In genomic region chr7:139682136-139683013, GRCh38 we compare ENCODE assay signal across 8 cellular contexts.
A peak's percentile ranks its signal among the peaks of the same experiment; 100 is the strongest.
DNase-seq lines count a peak whose midpoint lies in the region; ATAC-seq and TF ChIP-seq lines count a peak whose summit lies in the region.

No MANE protein-coding gene starts in this region.

- H3K27ac ChIP-seq in PC-3 (ENCODE audit: low read length) = peak overlapping the region; percentile 100
- peak overlapping the region; percentile 76 to 92 for H3K27ac ChIP-seq in coronary artery
- H3K27ac ChIP-seq in neutrophil = peak overlapping the region; percentile 49
- H3K27ac ChIP-seq in adrenal gland = peak overlapping the region in 1 of 5 donors; percentile 60
- no peak overlapping the region for H3K27ac ChIP-seq in testis

- H3K27ac Mint-ChIP-seq in activated naive CD4-positive, alpha-beta T cell treated with anti-CD3 and anti-CD28 coated beads for 36 hours = peak overlapping the region; percentile 88

- H3K4me2 ChIP-seq in PC-3 (ENCODE audit: low read length) = peak overlapping the region; percentile 61

- no peak overlapping the region for H3K4me3 Mint-ChIP-seq in activated naive CD4-positive, alpha-beta T cell treated with anti-CD3 and anti-CD28 coated beads for 36 hours

- peak; percentile 74 for DNase-seq in activated naive CD4-positive, alpha-beta T cell treated with anti-CD3 and anti-CD28 coated beads for 36 hours
- DNase-seq in activated naive CD4-positive, alpha-beta T cell (lab: John Stamatoyannopoulos, UW) = no peak
- peak; percentile 88 for DNase-seq in PC-3
- DNase-seq in coronary artery (ENCODE audit: low spot score) = no peak
- no peak for DNase-seq in adrenal gland
- DNase-seq in testis = no peak
- DNase-seq in GM13976 (ENCODE audit: low spot score) = no peak

- CTCF ChIA-PET in activated naive CD4-positive, alpha-beta T cell treated with anti-CD3 and anti-CD28 coated beads for 36 hours (lab: Charles Lee) = interaction anchor here (1.9 kb wide), 1 partner anchor 35 kb away, joined by 4 read pairs; no protein-coding TSS in a partner anchor
- CTCF ChIA-PET in PC-3 (lab: Charles Lee) = no interaction called here

- H3K9me2 ChIP-seq in PC-3 (replicated peaks; ENCODE audit: low read length) = no peaks in the 10 kb centered on the region

- BruUV-seq in PC-3 (replicated peaks; lab: Mats Ljungman, UMichigan) = no TSS peak

- POLR2A ChIA-PET in PC-3 (lab: Charles Lee; ENCODE audit: unreplicated experiment) = interaction anchor here (0.5 kb wide), 2 partner anchors 8 to 90 kb away, joined by 3 to 9 read pairs; no protein-coding TSS in a partner anchor

- peaks cover 11% of the 10 kb centered on the region for H3K9me3 Mint-ChIP-seq in activated naive CD4-positive, alpha-beta T cell treated with anti-CD3 and anti-CD28 coated beads for 36 hours

- in situ Hi-C loops in GM13976 (cut with MboI; ENCODE audit: low sequenced_read_pairs, unreplicated experiment) = no loop called here

- H3K4me3 ChIP-seq in PC-3 (ENCODE audit: low read length) (0 out of 2 replicates have a peak overlapping the region, but pooled peaks have one; percentile 1), coronary artery (no peak overlapping the region), neutrophil (ENCODE audit: low read depth in 1 of 2, low read length in 1 of 2) (no peak overlapping the region), adrenal gland (no peak overlapping the region), testis (no peak overlapping the region)

- no peak for TF ChIP-seq CTCF in PC-3 (conservative IDR thresholded peaks at IDR 0.05; ENCODE audit: low read depth, low read length)
- TF ChIP-seq CTCF in coronary artery (IDR thresholded peaks at IDR 0.05) = no peak
- TF ChIP-seq CTCF in neutrophil (IDR thresholded peaks at IDR 0.05) = no peak
- no peak for TF ChIP-seq CTCF in adrenal gland (IDR thresholded peaks at IDR 0.05)
- no peak for TF ChIP-seq CTCF in testis (IDR thresholded peaks at IDR 0.05)
- no peak for TF ChIP-seq CTCF in GM13976 (IDR thresholded peaks at IDR 0.05; ENCODE audit: borderline replicate concordance, control extremely low read depth, extremely low read depth, insufficient read depth, missing control alignments)

- TF ChIP-seq POLR2A in adrenal gland (IDR thresholded peaks at IDR 0.05) (no peak), testis (IDR thresholded peaks at IDR 0.05) (no peak)

- H3K27me3 ChIP-seq in PC-3 (ENCODE audit: low read length) (no peaks in the 10 kb centered on the region), neutrophil (no peaks in the 10 kb centered on the region), adrenal gland (no peaks in the 10 kb centered on the region), testis (no peaks in the 10 kb centered on the region)

- H3F3A ChIP-seq in PC-3 (ENCODE audit: low read length, unreplicated experiment) = peaks cover 24% of the 10 kb centered on the region

- ATAC-seq in PC-3 = peak; percentile 46

- WGBS in adrenal gland, 4 donors = 76 to 97% (median 86%) methylated on average over 8 to 9 of the region's 9 CpGs
- 92 to 97% methylated on average over 8 to 9 of the region's 9 CpGs for WGBS in testis, 2 donors

- peak overlapping the region; percentile 100 for H3K9ac ChIP-seq in PC-3 (ENCODE audit: low read length)

- H3K36me3 Mint-ChIP-seq in activated naive CD4-positive, alpha-beta T cell treated with anti-CD3 and anti-CD28 coated beads for 36 hours (ENCODE audit: low read depth) = peaks cover 22% of the 10 kb centered on the region

- H3K9me3 ChIP-seq in PC-3 (ENCODE audit: low read length) (0 out of 2 replicates have a peak, but pooled peaks cover 5% of the 10 kb centered on the region), neutrophil (no peaks in the 10 kb centered on the region), adrenal gland (replicated peaks in 1 of 3) (no peaks in the 10 kb centered on the region), testis (no peaks in the 10 kb centered on the region)

- intact Hi-C loops in activated naive CD4-positive, alpha-beta T cell treated with anti-CD3 and anti-CD28 coated beads for 36 hours (cut with micrococcal nuclease) = loop anchor here (1.0 to 10.0 kb wide), 11 partner anchors 9 to 1222 kb away; partner anchors contain the start of genes KDM7A and RAB19
- intact Hi-C loops in PC-3 (cut with micrococcal nuclease) = no loop called here
- intact Hi-C loops in adrenal gland (cut with DNase I) = no loop called here
- intact Hi-C loops in testis (cut with DNase I; ENCODE audit: low total_unique reads) = no loop called here

- no peaks in the 10 kb centered on the region for H3K27me3 Mint-ChIP-seq in activated naive CD4-positive, alpha-beta T cell treated with anti-CD3 and anti-CD28 coated beads for 36 hours (ENCODE audit: low read depth)

- peaks cover 41% of the 10 kb centered on the region for H3K79me2 ChIP-seq in PC-3 (ENCODE audit: low read length)

- H3K4me1 Mint-ChIP-seq in activated naive CD4-positive, alpha-beta T cell treated with anti-CD3 and anti-CD28 coated beads for 36 hours (ENCODE audit: low read depth) = peaks cover 51% of the 10 kb centered on the region

- H2AFZ ChIP-seq in PC-3 (ENCODE audit: low read length) = no peak overlapping the region

- H3K36me3 ChIP-seq in PC-3 (ENCODE audit: low read depth, low read length) (peaks cover 37% of the 10 kb centered on the region), neutrophil (no peaks in the 10 kb centered on the region), adrenal gland (replicated peaks in 1 of 2) (no peaks in the 10 kb centered on the region), testis (ENCODE audit: low read depth, missing control alignments) (no peaks in the 10 kb centered on the region)

- H3K4me1 ChIP-seq in PC-3 (ENCODE audit: insufficient read depth, low read length) = peaks cover 58% of the 10 kb centered on the region
- H3K4me1 ChIP-seq in neutrophil (ENCODE audit: control insufficient read depth in 1 of 2, insufficient read depth in 1 of 2, low read depth in 1 of 2, low read length in 1 of 2) = peaks cover 30 to 31% of the 10 kb centered on the region in 2 experiments
- H3K4me1 ChIP-seq in adrenal gland (replicated peaks in 1 of 2) = peaks cover 4 to 24% of the 10 kb centered on the region in 2 donors
- peaks cover 15% of the 10 kb centered on the region for H3K4me1 ChIP-seq in testis

- H4K20me1 ChIP-seq in PC-3 (ENCODE audit: low read length) = no peaks in the 10 kb centered on the region

Comparison
In these comparisons a context has a peak if more than half of its experiments do, and no peak if none do; other contexts are left out.
1. DNase-seq: peak in activated naive CD4-positive, alpha-beta T cell treated with anti-CD3 and anti-CD28 coated beads for 36 hours (single experiment) and PC-3 (single experiment); none in activated naive CD4-positive, alpha-beta T cell (0 of 4), coronary artery (single experiment), adrenal gland (0 of 7), testis (single experiment) and GM13976 (single experiment).
2. H3K27ac ChIP-seq: peak in PC-3 (single experiment), coronary artery (2 of 2) and neutrophil (single experiment); none in testis (0 of 2).